Comparison of ENCODE assay signal across 17 cellular contexts in genomic region chr13:114012141-114012540, GRCh38.
"Had no signal": no experiment of that assay in that cellular context is flagged by ENCODE, and none has a peak within 500 bp of the region (broad histone marks: within the 10 kb centered on the region; RNA-seq: fewer than 3 reads in every experiment).

No MANE protein-coding gene starts in this region.

- H3K27me3 Mint-ChIP-seq: stimulated activated naive CD8-positive, alpha-beta T cell treated with anti-CD3 and anti-CD28 coated beads, Interleukin-15, Interleukin-2, amounts not matched to agents 100 ng/mL and 50 ng/mL, for 24 hours had no signal

- H3K4me3 ChIP-seq: coronary artery, heart right ventricle, lung, testis, tibial nerve had no signal

- H3K9me3 Mint-ChIP-seq: nephron; stimulated activated naive CD8-positive, alpha-beta T cell treated with anti-CD3 and anti-CD28 coated beads, Interleukin-15, Interleukin-2, amounts not matched to agents 100 ng/mL and 50 ng/mL, for 24 hours had no signal

- H3K27me3 ChIP-seq: heart right ventricle, testis, tibial nerve had no signal

- H3K4me1 ChIP-seq: testis had no signal

- ATAC-seq: esophagus mucosa, left lobe of liver had no signal

- H3K27ac Mint-ChIP-seq: nephron; stimulated activated naive CD8-positive, alpha-beta T cell treated with anti-CD3 and anti-CD28 coated beads, Interleukin-15, Interleukin-2, amounts not matched to agents 100 ng/mL and 50 ng/mL, for 24 hours had no signal

- H3K9me3 ChIP-seq: heart right ventricle, testis, tibial nerve had no signal

- H3K27ac ChIP-seq: coronary artery, heart right ventricle, testis, tibial nerve had no signal

- H3K4me1 Mint-ChIP-seq: nephron had no signal

- H3K4me3 Mint-ChIP-seq: nephron; stimulated activated naive CD8-positive, alpha-beta T cell treated with anti-CD3 and anti-CD28 coated beads, Interleukin-15, Interleukin-2, amounts not matched to agents 100 ng/mL and 50 ng/mL, for 24 hours had no signal

- DNase-seq: central memory CD4-positive, alpha-beta T cell; effector CD8-positive, alpha-beta T cell; heart right ventricle; hypothalamus; kidney glomerular epithelial cell; mesenchymal stem cell; midbrain; small intestine; stimulated activated CD4-positive, alpha-beta T cell treated with anti-CD3 and anti-CD28 coated beads, Interleukin-12 subunit alpha, Interleukin-12 subunit beta, amount 100 ng/mL, for 4 hours; testis had no signal
